Comparison of ENCODE assay signal across 9 cellular contexts in genomic region chr21:46147429-46147828, GRCh38. TPM values are rescaled to one million over a fixed set of nuclear protein-coding genes. Genes with fewer than 3 reads are reported as not detected.
DNase-seq lines count a peak whose midpoint lies in the region; ATAC-seq and TF ChIP-seq lines count a peak whose summit lies in the region.
"Not testable (repeated sequence)": the region's sequence is repeated elsewhere in the genome, so short reads cannot be mapped to it uniquely, and the experiment has no call there.
"Had no signal": no experiment of that assay in that cellular context is flagged by ENCODE, and none has a peak within 500 bp of the region (broad histone marks: within the 10 kb centered on the region; RNA-seq: fewer than 3 reads in every experiment).

No MANE protein-coding gene starts in this region.

- peaks cover 0 to 14% (median 5%) of the 10 kb centered on the region in 4 donors for H3K4me1 ChIP-seq in liver (ENCODE audit: control insufficient read depth in 4 of 4, insufficient read depth in 4 of 4, low read length in 3 of 4)

- peak; percentile 46 to 62 for TF ChIP-seq RAD21 in liver (IDR thresholded peaks at IDR 0.05)

- POLR2A ChIA-PET in BJ (lab: Charles Lee) = not testable (repeated sequence)

- not testable (repeated sequence) for H3K36me3 Mint-ChIP-seq in endothelial cell (ENCODE audit: low read depth, unreplicated experiment)

- WGBS in liver = 85% methylated on average over 12 of the region's 12 CpGs

- not testable (repeated sequence) for H3K27ac ChIP-seq in liver (ENCODE audit: low read depth in 1 of 2, low read length in 2 of 2)

- H3K27me3 Mint-ChIP-seq in endothelial cell (ENCODE audit: unreplicated experiment) = not testable (repeated sequence)

- H3K27me3 ChIP-seq in BJ (ENCODE audit: control insufficient read depth, insufficient read depth, low read length); liver (ENCODE audit: control insufficient read depth in 4 of 4, insufficient read depth in 4 of 4, low read length in 3 of 4): not testable (repeated sequence)

- not testable (repeated sequence) for H3K4me3 ChIP-seq in BJ (ENCODE audit: low read depth, low read length); liver (ENCODE audit: low read depth in 1 of 3, low read length in 3 of 3)

- not testable (repeated sequence) for H3K36me3 ChIP-seq in BJ (ENCODE audit: control insufficient read depth, insufficient read depth, low read length)
- peaks cover 23 to 49% (median 36%) of the 10 kb centered on the region in 4 donors for H3K36me3 ChIP-seq in liver (ENCODE audit: control insufficient read depth in 4 of 4, insufficient read depth in 3 of 4, low read depth in 1 of 4, low read length in 3 of 4)

- peak; percentile 66 for TF ChIP-seq CTCF in BJ (IDR thresholded peaks at IDR 0.05; ENCODE audit: insufficient read depth, low read depth, low read length)
- peak; percentile 27 for TF ChIP-seq CTCF in endothelial cell (IDR thresholded peaks at IDR 0.05; ENCODE audit: unreplicated experiment)
- TF ChIP-seq CTCF in liver (IDR thresholded peaks at IDR 0.05; ENCODE audit: low read depth, low read length, missing input control) = peak; percentile 25

- H3K4me3 Mint-ChIP-seq in endothelial cell (ENCODE audit: unreplicated experiment) = not testable (repeated sequence)

- peak; percentile 58 for ATAC-seq in SK-N-SH treated with all-trans-retinoic acid at 6 μM for 48 hours

- not testable (repeated sequence) for DNase-seq in BJ (ENCODE audit: low read depth)
- DNase-seq in H4 (ENCODE audit: low spot score) (peak; percentile 42), NCI-H2029 (lab: John Stamatoyannopoulos, UW) (peak; percentile 31), activated T-cell treated with anti-CD3 and anti-CD28 coated beads for 48 hours (ENCODE audit: low read depth) (peak; percentile 45), endothelial cell (ENCODE audit: low spot score) (peak; percentile 67)
- DNase-seq in stimulated activated CD4-positive, alpha-beta T cell treated with anti-CD3 and anti-CD28 coated beads, Interleukin-4, amount 100 ng/mL, for 4 hours = peak; percentile 30 to 37

- H3K9me3 ChIP-seq in liver (ENCODE audit: control insufficient read depth in 4 of 4, low read length in 3 of 4) = not testable (repeated sequence)

- not testable (repeated sequence) for H3K4me1 Mint-ChIP-seq in endothelial cell (ENCODE audit: unreplicated experiment)

- H3K9ac ChIP-seq in liver (ENCODE audit: low read depth in 1 of 2, low read length in 2 of 2) = not testable (repeated sequence)

- CTCF ChIA-PET in BJ (lab: Yijun Ruan, JAX) = interaction anchor here (0.6 to 0.9 kb wide), 3 partner anchors 28 to 234 kb away, joined by 3 to 6 read pairs (median 4); a partner anchor contains a TSS

- H3K9me3 Mint-ChIP-seq in endothelial cell (ENCODE audit: unreplicated experiment) = not testable (repeated sequence)

- H3K27ac Mint-ChIP-seq in endothelial cell (ENCODE audit: unreplicated experiment) = not testable (repeated sequence)

RNA-seq across cellular contexts. Expression of gene FTCD, which starts 8.0 kb away (rescaled TPM):
- polyA plus RNA-seq in BJ (2011; rRNA removed) = 0.05 and 0.06 TPM in 2 replicates
- polyA minus RNA-seq in BJ (2011; rRNA and poly(A)+ RNA removed) = not detected in 2 replicates
- total RNA-seq in H4 (2014; rRNA removed; shearing (Covaris generic)) = 0.41 TPM in 1 of 2 replicates, not detected in the other
- total RNA-seq in endothelial cell (ENCODE audit: unreplicated experiment) = 1.5 TPM
- 100 to 1,000 TPM; 168 to 178 TPM for total RNA-seq in liver
- 100 to 1,000 TPM; 130 to 182 TPM for polyA plus RNA-seq in liver
- total RNA-seq: LHCN-M2 had no signal

RNA-seq across cellular contexts. Expression of gene SPATC1L, which starts 36.8 kb away (rescaled TPM):
- 5.6 and 8.4 TPM in 2 replicates for polyA plus RNA-seq in BJ (2011; rRNA removed)
- polyA minus RNA-seq in BJ (2011; rRNA and poly(A)+ RNA removed) = 2.4 and 3.6 TPM in 2 replicates
- total RNA-seq in H4 (2014; rRNA removed; shearing (Covaris generic)) = 0.31 and 2.7 TPM in 2 replicates
- 25.3 TPM for total RNA-seq in endothelial cell (ENCODE audit: unreplicated experiment)
- total RNA-seq in liver = 1 to 10 TPM in 1 of 2 donors, under 1 TPM in 1; 0.33 to 3.5 TPM
- 1 to 10 TPM in 1 of 2 donors, under 1 TPM in 1; 0.36 to 1.2 TPM for polyA plus RNA-seq in liver

RNA-seq across cellular contexts. Expression of gene COL6A2, which starts 49.5 kb away (rescaled TPM):
- polyA plus RNA-seq in BJ (2011; rRNA removed) = 412 and 665 TPM in 2 replicates
- 246 and 249 TPM in 2 replicates for polyA minus RNA-seq in BJ (2011; rRNA and poly(A)+ RNA removed)
- 38.5 and 53.6 TPM in 2 replicates for total RNA-seq in H4 (2014; rRNA removed; shearing (Covaris generic))
- 378 TPM for total RNA-seq in endothelial cell (ENCODE audit: unreplicated experiment)
- 10 to 100 TPM; 39.1 to 44.3 TPM for total RNA-seq in liver
- polyA plus RNA-seq in liver = 10 to 100 TPM in 1 of 2 donors, 1 to 10 TPM in 1; 5.8 to 80.8 TPM

Comparison
In these comparisons a context has a peak if more than half of its experiments do, and no peak if none do; other contexts are left out.
1. RNA of gene FTCD, which starts 8.0 kb away (total RNA-seq): 168 to 178 TPM in liver; 1.5 TPM in endothelial cell (single experiment) and 0.41 TPM in H4; every median in the first group is over 10 times any median in the second.
2. Peak in every context shown above with its lines, with median percentiles within 50 percentile points of each other: CTCF ChIP-seq.